ENCODE assay signal across 8 cellular contexts in genomic region chr7:26397786-26398435, GRCh38.
DNase-seq lines count a peak whose midpoint lies in the region; ATAC-seq and TF ChIP-seq lines count a peak whose summit lies in the region.

No MANE protein-coding gene starts in this region.

- H3K9me3 ChIP-seq in AG04450 (ENCODE audit: control insufficient read depth, insufficient read depth, low read length) = no peaks in the 10 kb centered on the region

- peak; percentile 29 for ATAC-seq in HG02759 (IDR thresholded peaks at IDR 0.05; ENCODE audit: unreplicated experiment)

- TF ChIP-seq CTCF in AG04450 (IDR thresholded peaks at IDR 0.05; ENCODE audit: low read depth, low read length) = no peak
- 0 out of 2 replicates have a peak, but pooled peaks have one; percentile 10 for TF ChIP-seq CTCF in GM12875 (IDR thresholded peaks at IDR 0.05; ENCODE audit: borderline replicate concordance, insufficient read depth, low read depth, low read length)
- no peak for TF ChIP-seq CTCF in kidney epithelial cell (IDR thresholded peaks at IDR 0.05; ENCODE audit: insufficient read depth, low read length, poor library complexity, severe bottlenecking)

- DNase-seq in AG04450 (ENCODE audit: low read depth, low spot score) = no peak
- DNase-seq in NCI-H526 treated with DMSO at 0.1 percent for 48 hours (lab: John Stamatoyannopoulos, UW) = peak; percentile 73
- DNase-seq in T47D (ENCODE audit: low read depth in 1 of 2, low spot score in 1 of 2) = peak; percentile 63 to 80
- no peak for DNase-seq in kidney epithelial cell (ENCODE audit: low read depth)
- DNase-seq in stimulated activated CD8-positive, alpha-beta memory T cell treated with anti-CD3 and anti-CD28 coated beads, Interleukin-4, amount 100 ng/mL, for 24 hours (ENCODE audit: low read depth) = peak; percentile 11
- DNase-seq in NCI-H1105 treated with DMSO at 0.1 percent for 48 hours (lab: John Stamatoyannopoulos, UW) = no peak

- POLR2A ChIA-PET in AG04450 (lab: Yijun Ruan, JAX) = no interaction called here

- no peaks in the 10 kb centered on the region for H3K36me3 ChIP-seq in kidney epithelial cell (ENCODE audit: control insufficient read depth, insufficient read depth, low read length)

- no peak overlapping the region for H3K27ac ChIP-seq in AG04450 (ENCODE audit: low read depth, low read length)

- in situ Hi-C loops in T47D (cut with HindIII; ENCODE audit: low pct_unique_long_range_greater_than_20kb, low sequenced_read_pairs) = no loop called here

- CTCF ChIA-PET in AG04450 (lab: Charles Lee) = interaction anchor here (0.6 to 4.4 kb wide), 4 partner anchors 28 to 1001 kb away, joined by 3 to 24 read pairs (median 8); no protein-coding TSS in a partner anchor

- H3K27me3 ChIP-seq in AG04450 (ENCODE audit: control insufficient read depth, insufficient read depth, low read length) (peaks cover 11% of the 10 kb centered on the region), kidney epithelial cell (ENCODE audit: control insufficient read depth, insufficient read depth, low read length) (no peaks in the 10 kb centered on the region)

- H3K4me3 ChIP-seq in AG04450 (ENCODE audit: low read depth, low read length) (peak overlapping the region; percentile 37), GM12875 (ENCODE audit: low read depth, low read length) (peak overlapping the region; percentile 55), kidney epithelial cell (ENCODE audit: low read depth, low read length) (peak overlapping the region; percentile 63)

Comparison
In these comparisons a context has a peak if more than half of its experiments do, and no peak if none do; other contexts are left out.
1. DNase-seq: peak in NCI-H526 treated with DMSO at 0.1 percent for 48 hours (single experiment), T47D (2 of 2) and stimulated activated CD8-positive, alpha-beta memory T cell treated with anti-CD3 and anti-CD28 coated beads, Interleukin-4, amount 100 ng/mL, for 24 hours (single experiment); none in AG04450 (single experiment), kidney epithelial cell (single experiment) and NCI-H1105 treated with DMSO at 0.1 percent for 48 hours (single experiment).
2. Peak in every context shown above with its lines, with median percentiles within 50 percentile points of each other: H3K4me3 ChIP-seq.